30 cellular contexts compared by ENCODE assay signal in the genomic region with DNA sequence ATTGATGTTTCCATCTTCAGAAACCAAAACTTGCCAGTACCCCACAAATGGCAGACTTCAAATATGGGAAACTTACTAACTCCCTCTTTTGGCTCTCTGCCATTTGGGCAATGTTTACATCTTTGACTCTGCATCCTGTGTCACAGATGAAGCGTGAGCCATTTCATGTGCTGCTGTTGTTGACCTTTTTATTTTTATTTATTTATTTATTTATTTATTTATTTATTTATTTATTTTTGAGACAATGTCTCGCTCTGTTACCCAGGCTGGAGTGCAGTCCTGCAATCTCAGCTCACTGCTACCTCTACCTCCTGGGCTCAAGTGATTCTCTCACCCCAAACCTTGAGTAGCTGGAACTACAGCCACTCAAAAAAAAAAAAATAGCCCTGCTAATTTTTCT.
"Had no signal": no experiment of that assay in that cellular context is flagged by ENCODE, and none has a peak within 500 bp of the region (broad histone marks: within the 10 kb centered on the region; RNA-seq: fewer than 3 reads in every experiment).

No MANE protein-coding gene starts in this region.

- H3K4me3 ChIP-seq: ascending aorta, coronary artery, dorsolateral prefrontal cortex, gastrocnemius medialis, heart left ventricle had no signal

- H3K9me3 ChIP-seq: ascending aorta, gastrocnemius medialis, heart left ventricle had no signal

- H3K36me3 ChIP-seq: ascending aorta, gastrocnemius medialis, heart left ventricle had no signal

- H3K27me3 ChIP-seq: ascending aorta, dorsolateral prefrontal cortex, foreskin keratinocyte, gastrocnemius medialis, heart left ventricle had no signal

- H3K36me3 Mint-ChIP-seq: activated CD4-positive, alpha-beta memory T cell treated with anti-CD3 and anti-CD28 coated beads for 36 hours; activated CD8-positive, alpha-beta memory T cell treated with anti-CD3 and anti-CD28 coated beads, Interleukin-2, amount 10 ng/mL, durations not matched to agents 7 days and 5 days; activated naive CD4-positive, alpha-beta T cell treated with anti-CD3 and anti-CD28 coated beads, Interleukin-2, amount 10 ng/mL, durations not matched to agents 7 days and 5 days; activated naive CD4-positive, alpha-beta T cell treated with anti-CD3 and anti-CD28 coated beads, Interleukin-2, amount 50 U/mL, for 72 hours; activated naive CD8-positive, alpha-beta T cell treated with anti-CD3 and anti-CD28 coated beads, Interleukin-2, amount 10 ng/mL, durations not matched to agents 7 days and 5 days; brain had no signal

- H3K27ac Mint-ChIP-seq: activated CD4-positive, alpha-beta memory T cell treated with anti-CD3 and anti-CD28 coated beads for 36 hours; activated CD4-positive, alpha-beta T cell treated with anti-CD3 and anti-CD28 coated beads for 36 hours; activated CD4-positive, alpha-beta T cell treated with anti-CD3 and anti-CD28 coated beads, Interleukin-2, amount 10 ng/mL, durations not matched to agents 24 days and 14 days; activated CD8-positive, alpha-beta memory T cell treated with anti-CD3 and anti-CD28 coated beads, Interleukin-2, amount 10 ng/mL, durations not matched to agents 7 days and 5 days; activated CD8-positive, alpha-beta T cell treated with anti-CD3 and anti-CD28 coated beads, Interleukin-2, amount 10 ng/mL, durations not matched to agents 7 days and 5 days; activated naive CD4-positive, alpha-beta T cell treated with anti-CD3 and anti-CD28 coated beads, Interleukin-2, amount 10 ng/mL, durations not matched to agents 7 days and 5 days; activated naive CD4-positive, alpha-beta T cell treated with anti-CD3 and anti-CD28 coated beads, Interleukin-2, amount 50 U/mL, for 72 hours; activated naive CD8-positive, alpha-beta T cell treated with anti-CD3 and anti-CD28 coated beads, Interleukin-2, amount 10 ng/mL, durations not matched to agents 7 days and 5 days; activated T-helper 1 cell treated with anti-CD3 and anti-CD28 coated beads, Interleukin-12 subunit alpha, Interleukin-12 subunit beta, Interleukin-2, Interleukin-4 antibody, amounts not matched to agents 30 ng/mL and 10 ng/mL and 1 ng/mL, durations not matched to agents 14 hours and 24 hours and 36 hours; activated T-helper 2 cell treated with anti-CD3 and anti-CD28 coated beads, Interferon-gamma antibody, Interleukin-2, Interleukin-4, amounts not matched to agents 10 μg/mL and 5 μg/mL and 100 μg/mL, durations not matched to agents 14 hours and 24 hours and 36 hours; brain; dendritic cell treated with granulocyte-macrophage colony-stimulating factor and Interleukin-4, amounts not matched to agents 40 ng/mL and 50 ng/mL, for 4 days; endodermal cell had no signal

- H3K4me3 Mint-ChIP-seq: activated CD4-positive, alpha-beta memory T cell treated with anti-CD3 and anti-CD28 coated beads for 36 hours; activated CD4-positive, alpha-beta T cell treated with anti-CD3 and anti-CD28 coated beads for 36 hours; activated CD4-positive, alpha-beta T cell treated with anti-CD3 and anti-CD28 coated beads, Interleukin-2, amount 10 ng/mL, durations not matched to agents 24 days and 14 days; activated CD8-positive, alpha-beta memory T cell treated with anti-CD3 and anti-CD28 coated beads, Interleukin-2, amount 10 ng/mL, durations not matched to agents 7 days and 5 days; activated CD8-positive, alpha-beta T cell treated with anti-CD3 and anti-CD28 coated beads, Interleukin-2, amount 10 ng/mL, durations not matched to agents 7 days and 5 days; activated naive CD4-positive, alpha-beta T cell treated with anti-CD3 and anti-CD28 coated beads, Interleukin-2, amount 10 ng/mL, durations not matched to agents 7 days and 5 days; activated naive CD8-positive, alpha-beta T cell treated with anti-CD3 and anti-CD28 coated beads, Interleukin-2, amount 10 ng/mL, durations not matched to agents 7 days and 5 days; activated T-helper 1 cell treated with anti-CD3 and anti-CD28 coated beads, Interleukin-12 subunit alpha, Interleukin-12 subunit beta, Interleukin-2, Interleukin-4 antibody, amounts not matched to agents 30 ng/mL and 10 ng/mL and 1 ng/mL, durations not matched to agents 14 hours and 24 hours and 36 hours; brain; central memory CD8-positive, alpha-beta T cell; dendritic cell treated with granulocyte-macrophage colony-stimulating factor and Interleukin-4, amounts not matched to agents 40 ng/mL and 50 ng/mL, for 4 days; endodermal cell had no signal

- H3K27me3 Mint-ChIP-seq: activated CD4-positive, alpha-beta T cell treated with anti-CD3 and anti-CD28 coated beads for 36 hours; activated CD4-positive, alpha-beta T cell treated with anti-CD3 and anti-CD28 coated beads, Interleukin-2, amount 10 ng/mL, durations not matched to agents 24 days and 14 days had no signal

- H3K4me1 Mint-ChIP-seq: activated CD4-positive, alpha-beta T cell treated with anti-CD3 and anti-CD28 coated beads for 36 hours; activated CD4-positive, alpha-beta T cell treated with anti-CD3 and anti-CD28 coated beads, Interleukin-2, amount 10 ng/mL, durations not matched to agents 24 days and 14 days; activated CD8-positive, alpha-beta memory T cell treated with anti-CD3 and anti-CD28 coated beads, Interleukin-2, amount 10 ng/mL, durations not matched to agents 7 days and 5 days; activated naive CD4-positive, alpha-beta T cell treated with anti-CD3 and anti-CD28 coated beads, Interleukin-2, amount 10 ng/mL, durations not matched to agents 7 days and 5 days; activated naive CD8-positive, alpha-beta T cell treated with anti-CD3 and anti-CD28 coated beads, Interleukin-2, amount 10 ng/mL, durations not matched to agents 7 days and 5 days; central memory CD8-positive, alpha-beta T cell had no signal

- H3K27ac ChIP-seq: ascending aorta, coronary artery, dorsolateral prefrontal cortex, foreskin keratinocyte, gastrocnemius medialis, heart left ventricle had no signal

- H3K9me3 Mint-ChIP-seq: activated CD4-positive, alpha-beta memory T cell treated with anti-CD3 and anti-CD28 coated beads for 36 hours; activated CD4-positive, alpha-beta T cell treated with anti-CD3 and anti-CD28 coated beads, Interleukin-2, amount 10 ng/mL, durations not matched to agents 24 days and 14 days; activated naive CD4-positive, alpha-beta T cell treated with anti-CD3 and anti-CD28 coated beads, Interleukin-2, amount 10 ng/mL, durations not matched to agents 7 days and 5 days; activated naive CD4-positive, alpha-beta T cell treated with anti-CD3 and anti-CD28 coated beads, Interleukin-2, amount 50 U/mL, for 72 hours; activated naive CD8-positive, alpha-beta T cell treated with anti-CD3 and anti-CD28 coated beads, Interleukin-2, amount 10 ng/mL, durations not matched to agents 7 days and 5 days; activated T-helper 1 cell treated with anti-CD3 and anti-CD28 coated beads, Interleukin-12 subunit alpha, Interleukin-12 subunit beta, Interleukin-2, Interleukin-4 antibody, amounts not matched to agents 30 ng/mL and 10 ng/mL and 1 ng/mL, durations not matched to agents 14 hours and 24 hours and 36 hours; activated T-helper 2 cell treated with anti-CD3 and anti-CD28 coated beads, Interferon-gamma antibody, Interleukin-2, Interleukin-4, amounts not matched to agents 10 μg/mL and 5 μg/mL and 100 μg/mL, durations not matched to agents 14 hours and 24 hours and 36 hours; brain; central memory CD8-positive, alpha-beta T cell; dendritic cell treated with granulocyte-macrophage colony-stimulating factor and Interleukin-4, amounts not matched to agents 40 ng/mL and 50 ng/mL, for 4 days; endodermal cell had no signal

- H3K4me1 ChIP-seq: ascending aorta, gastrocnemius medialis, heart left ventricle had no signal

- DNase-seq: activated CD4-positive, alpha-beta memory T cell treated with anti-CD3 and anti-CD28 coated beads for 36 hours; activated CD4-positive, alpha-beta T cell treated with anti-CD3 and anti-CD28 coated beads for 36 hours; activated CD4-positive, alpha-beta T cell treated with anti-CD3 and anti-CD28 coated beads, Interleukin-2, amount 10 ng/mL, durations not matched to agents 24 days and 14 days; activated CD4-positive, CD25-positive, alpha-beta regulatory T cell; activated CD4-positive, CD25-positive, alpha-beta regulatory T cell treated with anti-CD3 and anti-CD28 coated beads, Interleukin-2, amount 50 U/mL, for 72 hours; activated CD8-positive, alpha-beta memory T cell treated with anti-CD3 and anti-CD28 coated beads, Interleukin-2, amount 10 ng/mL, durations not matched to agents 7 days and 5 days; activated CD8-positive, alpha-beta memory T cell treated with anti-CD3 and anti-CD28 coated beads, Interleukin-2, amount 50 U/mL, for 4 hours; activated CD8-positive, alpha-beta T cell treated with anti-CD3 and anti-CD28 coated beads, Interleukin-2, amount 10 ng/mL, durations not matched to agents 7 days and 5 days; activated gamma-delta T cell; activated naive CD4-positive, alpha-beta T cell; activated naive CD4-positive, alpha-beta T cell treated with anti-CD3 and anti-CD28 coated beads, Interleukin-2, amount 10 ng/mL, durations not matched to agents 7 days and 5 days; activated naive CD8-positive, alpha-beta T cell treated with anti-CD3 and anti-CD28 coated beads, Interleukin-2, amount 10 ng/mL, durations not matched to agents 7 days and 5 days; activated T-cell treated with anti-CD3 and anti-CD28 coated beads, Interleukin-2, amount 50 U/mL, for 1 hour; activated T-cell treated with anti-CD3 and anti-CD28 coated beads, Interleukin-2, amount 50 U/mL, for 48 hours; dorsolateral prefrontal cortex; effector memory CD4-positive, alpha-beta T cell; endodermal cell; foreskin keratinocyte; gastrocnemius medialis; glutamatergic neuron; heart left ventricle; T-helper 2 cell had no signal
